14 cellular contexts compared by ENCODE assay signal in the genomic region with DNA sequence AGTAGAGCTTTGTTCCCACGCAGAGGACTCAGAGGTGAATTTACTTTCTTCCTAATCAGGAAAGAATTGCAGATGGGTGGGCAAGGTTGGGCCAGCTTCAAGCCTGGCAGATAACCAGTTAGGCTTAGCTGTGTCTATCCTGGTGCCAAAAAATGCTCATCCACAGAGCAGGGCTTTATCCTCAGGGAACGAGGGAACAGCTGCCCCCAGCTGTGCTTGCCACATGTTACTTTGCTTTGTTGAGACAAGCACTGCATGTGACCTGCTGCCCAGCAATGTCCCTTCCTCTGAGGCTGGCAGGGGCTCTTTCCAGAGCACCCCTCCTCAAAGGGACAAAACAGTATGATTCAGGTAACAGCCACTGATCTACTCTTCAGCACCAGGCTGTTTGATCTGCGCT.
A peak's percentile ranks its signal among the peaks of the same experiment; 100 is the strongest.
DNase-seq lines count a peak whose midpoint lies in the region; ATAC-seq and TF ChIP-seq lines count a peak whose summit lies in the region.
"Had no signal": no experiment of that assay in that cellular context is flagged by ENCODE, and none has a peak within 500 bp of the region (broad histone marks: within the 10 kb centered on the region; RNA-seq: fewer than 3 reads in every experiment).

No MANE protein-coding gene starts in this region.

- H3K4me3 ChIP-seq in SJCRH30 = no peak overlapping the region
- no peak overlapping the region for H3K4me3 ChIP-seq in psoas muscle
- H3K4me3 ChIP-seq: coronary artery had no signal

- TF ChIP-seq CTCF in glutamatergic neuron (IDR thresholded peaks at IDR 0.05; ENCODE audit: partially characterized antibody, unreplicated experiment) (no peak), psoas muscle (IDR thresholded peaks at IDR 0.05) (no peak)

- H3K27ac ChIP-seq in SJCRH30 (peak overlapping the region; percentile 74), psoas muscle (no peak overlapping the region)
- H3K27ac ChIP-seq: neutrophil had no signal

- H3K4me1 ChIP-seq in SJCRH30 = peaks cover 60% of the 10 kb centered on the region
- peaks cover 13% of the 10 kb centered on the region for H3K4me1 ChIP-seq in psoas muscle
- H3K4me1 ChIP-seq: BE2C had no signal

- H3K27ac Mint-ChIP-seq in glutamatergic neuron (ENCODE audit: unreplicated experiment) = no peak overlapping the region
- no peak overlapping the region for H3K27ac Mint-ChIP-seq in effector memory CD8-positive, alpha-beta T cell
- H3K27ac Mint-ChIP-seq: activated naive CD8-positive, alpha-beta T cell treated with anti-CD3 and anti-CD28 coated beads, Interleukin-2, amount 10 ng/mL, durations not matched to agents 7 days and 5 days had no signal

- H3K27me3 ChIP-seq in SJCRH30 (no peaks in the 10 kb centered on the region), psoas muscle (ENCODE audit: insufficient read depth in 3 of 3, low read length in 2 of 3) (no peaks in the 10 kb centered on the region)
- H3K27me3 ChIP-seq: BE2C, neutrophil had no signal

- in situ Hi-C loops in KBM-7 (cut with MboI; ENCODE audit: low pct_unique_long_range_greater_than_20kb, low sequenced_read_pairs) = no loop called here

- DNase-seq in EH (ENCODE audit: low read depth) (peak; percentile 65), SJCRH30 (peak; percentile 74 to 77), glutamatergic neuron (peak; percentile 65), psoas muscle (peak in 1 of 2 donors; percentile 42), KBM-7 (no peak)
- no peak for DNase-seq in effector memory CD8-positive, alpha-beta T cell
- DNase-seq: activated naive CD8-positive, alpha-beta T cell treated with anti-CD3 and anti-CD28 coated beads, Interleukin-2, amount 10 ng/mL, durations not matched to agents 7 days and 5 days; BE2C; NCI-H2107 had no signal

- intact Hi-C loops in psoas muscle (cut with DNase I) = no loop called here

- H3K36me3 ChIP-seq in SJCRH30 (no peaks in the 10 kb centered on the region), psoas muscle (ENCODE audit: insufficient read depth in 1 of 2, low read depth in 1 of 2) (no peaks in the 10 kb centered on the region)
- H3K36me3 ChIP-seq: BE2C, neutrophil had no signal

- H3K4me3 Mint-ChIP-seq in glutamatergic neuron (ENCODE audit: unreplicated experiment) = no peak overlapping the region
- H3K4me3 Mint-ChIP-seq in effector memory CD8-positive, alpha-beta T cell = no peak overlapping the region
- H3K4me3 Mint-ChIP-seq: activated naive CD8-positive, alpha-beta T cell treated with anti-CD3 and anti-CD28 coated beads, Interleukin-2, amount 10 ng/mL, durations not matched to agents 7 days and 5 days had no signal

- ATAC-seq in psoas muscle (peak; percentile 22 to 69 (median 52)), GM21576 (IDR thresholded peaks at IDR 0.05; ENCODE audit: unreplicated experiment) (no peak), GM21360 (IDR thresholded peaks at IDR 0.05; ENCODE audit: unreplicated experiment) (no peak)
- ATAC-seq in effector memory CD8-positive, alpha-beta T cell (replicated peaks) = no peak
- ATAC-seq: Panc1 had no signal

- H3K4me1 Mint-ChIP-seq in glutamatergic neuron (ENCODE audit: low read depth, unreplicated experiment) = peaks cover 23% of the 10 kb centered on the region
- H3K4me1 Mint-ChIP-seq in effector memory CD8-positive, alpha-beta T cell (ENCODE audit: low read depth in 2 of 2) = no peaks in the 10 kb centered on the region
- H3K4me1 Mint-ChIP-seq: activated naive CD8-positive, alpha-beta T cell treated with anti-CD3 and anti-CD28 coated beads, Interleukin-2, amount 10 ng/mL, durations not matched to agents 7 days and 5 days had no signal

- WGBS in psoas muscle, 3 donors = 45 to 67% (median 56%) methylated on average over 3 of the region's 3 CpGs

- no peaks in the 10 kb centered on the region for H3K36me3 Mint-ChIP-seq in glutamatergic neuron (ENCODE audit: unreplicated experiment)
- no peaks in the 10 kb centered on the region for H3K36me3 Mint-ChIP-seq in effector memory CD8-positive, alpha-beta T cell (ENCODE audit: insufficient read depth)
- H3K36me3 Mint-ChIP-seq: activated naive CD8-positive, alpha-beta T cell treated with anti-CD3 and anti-CD28 coated beads, Interleukin-2, amount 10 ng/mL, durations not matched to agents 7 days and 5 days had no signal

- no peaks in the 10 kb centered on the region for H3K9me3 ChIP-seq in SJCRH30 (replicated peaks)
- H3K9me3 ChIP-seq in psoas muscle = no peaks in the 10 kb centered on the region
- H3K9me3 ChIP-seq: BE2C, neutrophil had no signal

- H3K27me3 Mint-ChIP-seq in glutamatergic neuron (ENCODE audit: unreplicated experiment) = no peaks in the 10 kb centered on the region
- peaks cover 14 to 23% of the 10 kb centered on the region in 2 donors for H3K27me3 Mint-ChIP-seq in effector memory CD8-positive, alpha-beta T cell
- H3K27me3 Mint-ChIP-seq: activated naive CD8-positive, alpha-beta T cell treated with anti-CD3 and anti-CD28 coated beads, Interleukin-2, amount 10 ng/mL, durations not matched to agents 7 days and 5 days had no signal

- H3K9me3 Mint-ChIP-seq in glutamatergic neuron (ENCODE audit: unreplicated experiment) = peaks cover 6% of the 10 kb centered on the region
- no peaks in the 10 kb centered on the region for H3K9me3 Mint-ChIP-seq in effector memory CD8-positive, alpha-beta T cell
- H3K9me3 Mint-ChIP-seq: activated naive CD8-positive, alpha-beta T cell treated with anti-CD3 and anti-CD28 coated beads, Interleukin-2, amount 10 ng/mL, durations not matched to agents 7 days and 5 days had no signal

Comparison
In these comparisons a context has a peak if more than half of its experiments do, and no peak if none do; other contexts are left out.
1. DNase-seq: peak in EH (single experiment), SJCRH30 (2 of 2) and glutamatergic neuron (single experiment); none in KBM-7 (single experiment) and effector memory CD8-positive, alpha-beta T cell (0 of 3).
2. ATAC-seq: peak in psoas muscle (4 of 4); none in effector memory CD8-positive, alpha-beta T cell (single experiment), GM21576 (single experiment) and GM21360 (single experiment).